14 cellular contexts compared by ENCODE assay signal in genomic region chr13:99353836-99354235, GRCh38. TPM values are rescaled to one million over a fixed set of nuclear protein-coding genes. Genes with fewer than 3 reads are reported as not detected.
DNase-seq lines count a peak whose midpoint lies in the region; ATAC-seq and TF ChIP-seq lines count a peak whose summit lies in the region.
"Had no signal": no experiment of that assay in that cellular context is flagged by ENCODE, and none has a peak within 500 bp of the region (broad histone marks: within the 10 kb centered on the region; RNA-seq: fewer than 3 reads in every experiment).

No MANE protein-coding gene starts in this region.

- no peaks in the 10 kb centered on the region for H3K9me2 ChIP-seq in hepatocyte (replicated peaks; ENCODE audit: insufficient read depth)

- H4K20me1 ChIP-seq in hepatocyte (ENCODE audit: insufficient read depth, poor library complexity, severe bottlenecking): no peaks in the 10 kb centered on the region

- in situ Hi-C loops in G401 (cut with HindIII; ENCODE audit: low sequenced_read_pairs): no loop called here

- no peaks in the 10 kb centered on the region for H3K4me1 ChIP-seq in foreskin keratinocyte
- no peaks in the 10 kb centered on the region for H3K4me1 ChIP-seq in hepatocyte (ENCODE audit: insufficient read depth)
- H3K4me1 ChIP-seq: pancreas had no signal

- no peak overlapping the region for H3K27ac ChIP-seq in foreskin keratinocyte
- H3K27ac ChIP-seq in hepatocyte: no peak overlapping the region
- H3K27ac ChIP-seq: C4-2B, pancreas had no signal

- no peaks in the 10 kb centered on the region for H3K9me3 ChIP-seq in hepatocyte (ENCODE audit: low read depth)
- H3K9me3 ChIP-seq: adrenal gland, pancreas had no signal

- H3K4me2 ChIP-seq in hepatocyte: no peak overlapping the region

- H3K36me3 ChIP-seq in hepatocyte (replicated peaks; ENCODE audit: insufficient read depth, low read depth): no peaks in the 10 kb centered on the region
- H3K36me3 ChIP-seq: adrenal gland had no signal

- no peak overlapping the region for H2AFZ ChIP-seq in hepatocyte

- peak; percentile 17 for ATAC-seq in foreskin keratinocyte
- no peak for ATAC-seq in GM18868 (IDR thresholded peaks at IDR 0.05; ENCODE audit: unreplicated experiment)
- ATAC-seq: pancreas had no signal

- no peaks in the 10 kb centered on the region for H3K79me2 ChIP-seq in hepatocyte

- WGBS in hepatocyte (ENCODE audit: low lambda C conversion rate, missing lambda C conversion rate): 81% methylated on average over 8 of the region's 8 CpGs

- no peak overlapping the region for H3K4me3 ChIP-seq in hepatocyte
- H3K4me3 ChIP-seq: adrenal gland, pancreas had no signal

- TF ChIP-seq CTCF in foreskin keratinocyte (conservative IDR thresholded peaks at IDR 0.05): no peak
- no peak for TF ChIP-seq CTCF in hepatocyte (IDR thresholded peaks at IDR 0.05; ENCODE audit: poor library complexity)

- peak; percentile 21 for DNase-seq in stimulated activated naive CD4-positive, alpha-beta T cell treated with Interleukin-2 at 50 U/mL for 16 hours (lab: John Stamatoyannopoulos, UW)
- DNase-seq in stimulated activated naive CD4-positive, alpha-beta T cell (lab: John Stamatoyannopoulos, UW): no peak
- DNase-seq in activated T-cell treated with anti-CD3 and anti-CD28 coated beads, Interleukin-2, amount 50 U/mL, for 48 hours: peak; percentile 58 to 61
- DNase-seq in foreskin keratinocyte: no peak
- DNase-seq in hepatocyte (ENCODE audit: low spot score): no peak
- DNase-seq in G401 (ENCODE audit: low spot score): no peak
- no peak for DNase-seq in NCI-H524 treated with DMSO at 0.1 percent for 48 hours (lab: John Stamatoyannopoulos, UW)
- DNase-seq: adrenal gland, kidney glomerular epithelial cell, NCI-H1417 treated with DMSO at 0.1 percent for 48 hours, pancreas had no signal

- H3K27me3 ChIP-seq in foreskin keratinocyte (no peaks in the 10 kb centered on the region), hepatocyte (no peaks in the 10 kb centered on the region)
- H3K27me3 ChIP-seq: adrenal gland, pancreas had no signal

RNA-seq across cellular contexts. Expression of gene GPR183, which starts 46.6 kb away (rescaled TPM):
- total RNA-seq in foreskin keratinocyte (not detected in 2 replicates), hepatocyte (5.2 and 5.3 TPM in 2 replicates)
- polyA plus RNA-seq in foreskin keratinocyte (not detected in 2 replicates), hepatocyte (1.4 and 3.0 TPM in 2 replicates)
- not detected in 2 replicates for total RNA-seq in G401 (2014; rRNA removed; shearing (Covaris generic))
- total RNA-seq: HT-29 had no signal

Comparison
In these comparisons a context has a peak if more than half of its experiments do, and no peak if none do; other contexts are left out.
1. DNase-seq: peak in stimulated activated naive CD4-positive, alpha-beta T cell treated with Interleukin-2 at 50 U/mL for 16 hours (single experiment) and activated T-cell treated with anti-CD3 and anti-CD28 coated beads, Interleukin-2, amount 50 U/mL, for 48 hours (2 of 2); none in stimulated activated naive CD4-positive, alpha-beta T cell (0 of 6), foreskin keratinocyte (0 of 2), hepatocyte (single experiment), G401 (single experiment) and NCI-H524 treated with DMSO at 0.1 percent for 48 hours (single experiment).